Comparison of ENCODE assay signal across 1 cellular context in genomic region chr19:35090795-35091214, GRCh38.
TF ChIP-seq lines count a peak whose summit lies in the region.

No MANE protein-coding gene starts in this region.

TF ChIP-seq in SK-N-SH, 30 proteins besides CTCF, POLR2A, EP300 and RAD21:
- TF ChIP-seq CHD2 (IDR thresholded peaks at IDR 0.05; ENCODE audit: low read length, partially characterized antibody) (no peak), REST (IDR thresholded peaks at IDR 0.05; ENCODE audit: low read depth, low read length) (no peak), RXRA (IDR thresholded peaks at IDR 0.05; ENCODE audit: borderline replicate concordance, low read depth) (no peak), GABPA (IDR thresholded peaks at IDR 0.05; ENCODE audit: low read depth) (no peak), EZH2phosphoT487 (IDR thresholded peaks at IDR 0.05; ENCODE audit: borderline replicate concordance, low read depth) (no peak), FOSL2 (IDR thresholded peaks at IDR 0.05; ENCODE audit: borderline replicate concordance, low read depth) (no peak), TAF1 (IDR thresholded peaks at IDR 0.05; ENCODE audit: borderline replicate concordance, low read depth, low read length) (no peak), RFX5 (IDR thresholded peaks at IDR 0.05; ENCODE audit: low read length) (no peak), SMC3 (IDR thresholded peaks at IDR 0.05; ENCODE audit: low read depth, low read length) (no peak)
- TF ChIP-seq, protein P1, sequence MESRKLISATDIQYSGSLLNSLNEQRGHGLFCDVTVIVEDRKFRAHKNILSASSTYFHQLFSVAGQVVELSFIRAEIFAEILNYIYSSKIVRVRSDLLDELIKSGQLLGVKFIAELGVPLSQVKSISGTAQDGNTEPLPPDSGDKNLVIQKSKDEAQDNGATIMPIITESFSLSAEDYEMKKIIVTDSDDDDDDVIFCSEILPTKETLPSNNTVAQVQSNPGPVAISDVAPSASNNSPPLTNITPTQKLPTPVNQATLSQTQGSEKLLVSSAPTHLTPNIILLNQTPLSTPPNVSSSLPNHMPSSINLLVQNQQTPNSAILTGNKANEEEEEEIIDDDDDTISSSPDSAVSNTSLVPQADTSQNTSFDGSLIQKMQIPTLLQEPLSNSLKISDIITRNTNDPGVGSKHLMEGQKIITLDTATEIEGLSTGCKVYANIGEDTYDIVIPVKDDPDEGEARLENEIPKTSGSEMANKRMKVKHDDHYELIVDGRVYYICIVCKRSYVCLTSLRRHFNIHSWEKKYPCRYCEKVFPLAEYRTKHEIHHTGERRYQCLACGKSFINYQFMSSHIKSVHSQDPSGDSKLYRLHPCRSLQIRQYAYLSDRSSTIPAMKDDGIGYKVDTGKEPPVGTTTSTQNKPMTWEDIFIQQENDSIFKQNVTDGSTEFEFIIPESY (IDR thresholded peaks at IDR 0.05; ENCODE audit: borderline replicate concordance, low read depth): no peak
- TF ChIP-seq, protein P2, sequence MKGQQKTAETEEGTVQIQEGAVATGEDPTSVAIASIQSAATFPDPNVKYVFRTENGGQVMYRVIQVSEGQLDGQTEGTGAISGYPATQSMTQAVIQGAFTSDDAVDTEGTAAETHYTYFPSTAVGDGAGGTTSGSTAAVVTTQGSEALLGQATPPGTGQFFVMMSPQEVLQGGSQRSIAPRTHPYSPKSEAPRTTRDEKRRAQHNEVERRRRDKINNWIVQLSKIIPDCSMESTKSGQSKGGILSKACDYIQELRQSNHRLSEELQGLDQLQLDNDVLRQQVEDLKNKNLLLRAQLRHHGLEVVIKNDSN (IDR thresholded peaks at IDR 0.05; ENCODE audit: borderline replicate concordance, low read depth): no peak
